In genomic region chr3:34015204-34016142, GRCh38 we compare ENCODE assay signal across 1 cellular context.
TF ChIP-seq lines count a peak whose summit lies in the region.

No MANE protein-coding gene starts in this region.

TF ChIP-seq in GM12878, 131 proteins besides CTCF, POLR2A, EP300 and RAD21 (continued from another document):
- TF ChIP-seq E4F1 (IDR thresholded peaks at IDR 0.05; ENCODE audit: borderline replicate concordance, partially characterized antibody) (no peak), IKZF1 (conservative IDR thresholded peaks at IDR 0.05) (no peak), ZBTB4 (CRISPR knock-in tag; IDR thresholded peaks at IDR 0.05) (no peak), SREBF2 (IDR thresholded peaks at IDR 0.05; ENCODE audit: low read length) (no peak), EZH2 (IDR thresholded peaks at IDR 0.05; ENCODE audit: borderline replicate concordance, control insufficient read depth, low read depth, low read length) (no peak), ELK1 (IDR thresholded peaks at IDR 0.05; ENCODE audit: low read depth, low read length) (no peak), CREB1 (IDR thresholded peaks at IDR 0.05; ENCODE audit: low read depth) (no peak), ZNF24 (IDR thresholded peaks at IDR 0.05) (no peak), SMAD1 (IDR thresholded peaks at IDR 0.05; ENCODE audit: low read depth, partially characterized antibody) (no peak), ZNF274 (IDR thresholded peaks at IDR 0.05; ENCODE audit: insufficient read depth, insufficient read length) (no peak), HDGF (IDR thresholded peaks at IDR 0.05) (no peak)
